In the genomic region with DNA sequence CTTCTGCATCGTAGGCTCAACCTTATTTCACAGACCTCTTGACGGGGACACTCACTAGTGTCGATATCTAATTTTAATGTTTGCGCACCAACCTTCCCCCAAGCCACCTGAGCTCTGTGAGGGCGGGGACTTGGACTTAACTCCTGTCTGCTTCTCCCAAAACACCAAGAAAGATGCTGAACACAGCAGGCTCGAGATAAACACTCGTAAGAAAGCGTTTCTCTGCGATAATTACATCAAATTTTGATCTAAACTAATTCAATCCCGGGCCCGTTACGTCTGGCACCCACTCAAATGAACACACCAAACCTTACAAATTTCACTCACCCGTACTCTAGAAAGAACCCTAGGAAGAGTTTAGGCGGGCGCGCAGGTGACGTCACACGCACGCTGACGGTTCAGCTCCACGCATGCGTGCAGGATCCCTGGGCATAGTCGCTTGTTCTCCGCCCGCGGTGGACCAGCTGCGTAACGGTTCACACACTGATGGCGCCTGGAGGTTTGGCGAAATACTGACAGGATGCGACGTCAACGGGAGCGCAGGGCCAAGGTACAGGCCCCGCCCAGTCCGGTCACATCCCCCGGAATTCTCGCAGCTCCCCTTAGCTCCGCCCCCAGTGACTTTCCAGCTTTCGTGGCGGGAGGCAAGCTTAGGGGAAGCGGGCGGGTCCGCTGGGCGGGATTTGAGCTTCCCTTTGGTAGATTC, we compare ENCODE assay signal across 1 cellular context.
TF ChIP-seq lines count a peak whose summit lies in the region.

A gene with protein sequence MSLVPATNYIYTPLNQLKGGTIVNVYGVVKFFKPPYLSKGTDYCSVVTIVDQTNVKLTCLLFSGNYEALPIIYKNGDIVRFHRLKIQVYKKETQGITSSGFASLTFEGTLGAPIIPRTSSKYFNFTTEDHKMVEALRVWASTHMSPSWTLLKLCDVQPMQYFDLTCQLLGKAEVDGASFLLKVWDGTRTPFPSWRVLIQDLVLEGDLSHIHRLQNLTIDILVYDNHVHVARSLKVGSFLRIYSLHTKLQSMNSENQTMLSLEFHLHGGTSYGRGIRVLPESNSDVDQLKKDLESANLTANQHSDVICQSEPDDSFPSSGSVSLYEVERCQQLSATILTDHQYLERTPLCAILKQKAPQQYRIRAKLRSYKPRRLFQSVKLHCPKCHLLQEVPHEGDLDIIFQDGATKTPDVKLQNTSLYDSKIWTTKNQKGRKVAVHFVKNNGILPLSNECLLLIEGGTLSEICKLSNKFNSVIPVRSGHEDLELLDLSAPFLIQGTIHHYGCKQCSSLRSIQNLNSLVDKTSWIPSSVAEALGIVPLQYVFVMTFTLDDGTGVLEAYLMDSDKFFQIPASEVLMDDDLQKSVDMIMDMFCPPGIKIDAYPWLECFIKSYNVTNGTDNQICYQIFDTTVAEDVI (minus strand): TSS at position 359 of the 706 bp plus-strand sequence. CDS start 32,652 bp downstream, outside the sequence.

TF ChIP-seq in K562, 482 proteins besides CTCF, POLR2A, EP300 and RAD21 (continued from another document and continues in another):
- TF ChIP-seq HNRNPL (IDR thresholded peaks at IDR 0.05; ENCODE audit: low read depth, low read length), result no peak
- no peak for TF ChIP-seq ARHGAP35 (IDR thresholded peaks at IDR 0.05; ENCODE audit: partially characterized antibody)
- TF ChIP-seq HNRNPK (IDR thresholded peaks at IDR 0.05; ENCODE audit: low read depth, low read length, poor library complexity, severe bottlenecking), result no peak
- TF ChIP-seq HMGN3 (IDR thresholded peaks at IDR 0.05; ENCODE audit: borderline replicate concordance, extremely low read depth, insufficient read length, low read depth, low read length), result peak; percentile 92
- no peak; the same call in 1 of the 2 replicates for TF ChIP-seq XRCC5 (IDR thresholded peaks at IDR 0.05; ENCODE audit: low read depth, low read length)
- TF ChIP-seq NFYB (IDR thresholded peaks at IDR 0.05; ENCODE audit: extremely low read depth, insufficient read length), result no peak
- TF ChIP-seq GATA2 (CRISPR knock-in tag; IDR thresholded peaks at IDR 0.05), result no peak
- no peak for TF ChIP-seq RBM34 (IDR thresholded peaks at IDR 0.05; ENCODE audit: borderline replicate concordance, insufficient read depth, low read length)
- TF ChIP-seq LCOR (CRISPR knock-in tag; IDR thresholded peaks at IDR 0.05), result peak; percentile 98
- TF ChIP-seq KHSRP (IDR thresholded peaks at IDR 0.05), result peak; percentile 95
- no peak for TF ChIP-seq HDAC3 (IDR thresholded peaks at IDR 0.05; ENCODE audit: borderline replicate concordance, partially characterized antibody)
- no peak for TF ChIP-seq ZNF3 (CRISPR knock-in tag; IDR thresholded peaks at IDR 0.05)
- TF ChIP-seq PHTF2 (CRISPR knock-in tag; IDR thresholded peaks at IDR 0.05), result no peak
- no peak for TF ChIP-seq ZNF253 (CRISPR knock-in tag; conservative IDR thresholded peaks at IDR 0.05)
- no peak for TF ChIP-seq ZNF184 (CRISPR knock-in tag; IDR thresholded peaks at IDR 0.05)
- TF ChIP-seq, protein P1, sequence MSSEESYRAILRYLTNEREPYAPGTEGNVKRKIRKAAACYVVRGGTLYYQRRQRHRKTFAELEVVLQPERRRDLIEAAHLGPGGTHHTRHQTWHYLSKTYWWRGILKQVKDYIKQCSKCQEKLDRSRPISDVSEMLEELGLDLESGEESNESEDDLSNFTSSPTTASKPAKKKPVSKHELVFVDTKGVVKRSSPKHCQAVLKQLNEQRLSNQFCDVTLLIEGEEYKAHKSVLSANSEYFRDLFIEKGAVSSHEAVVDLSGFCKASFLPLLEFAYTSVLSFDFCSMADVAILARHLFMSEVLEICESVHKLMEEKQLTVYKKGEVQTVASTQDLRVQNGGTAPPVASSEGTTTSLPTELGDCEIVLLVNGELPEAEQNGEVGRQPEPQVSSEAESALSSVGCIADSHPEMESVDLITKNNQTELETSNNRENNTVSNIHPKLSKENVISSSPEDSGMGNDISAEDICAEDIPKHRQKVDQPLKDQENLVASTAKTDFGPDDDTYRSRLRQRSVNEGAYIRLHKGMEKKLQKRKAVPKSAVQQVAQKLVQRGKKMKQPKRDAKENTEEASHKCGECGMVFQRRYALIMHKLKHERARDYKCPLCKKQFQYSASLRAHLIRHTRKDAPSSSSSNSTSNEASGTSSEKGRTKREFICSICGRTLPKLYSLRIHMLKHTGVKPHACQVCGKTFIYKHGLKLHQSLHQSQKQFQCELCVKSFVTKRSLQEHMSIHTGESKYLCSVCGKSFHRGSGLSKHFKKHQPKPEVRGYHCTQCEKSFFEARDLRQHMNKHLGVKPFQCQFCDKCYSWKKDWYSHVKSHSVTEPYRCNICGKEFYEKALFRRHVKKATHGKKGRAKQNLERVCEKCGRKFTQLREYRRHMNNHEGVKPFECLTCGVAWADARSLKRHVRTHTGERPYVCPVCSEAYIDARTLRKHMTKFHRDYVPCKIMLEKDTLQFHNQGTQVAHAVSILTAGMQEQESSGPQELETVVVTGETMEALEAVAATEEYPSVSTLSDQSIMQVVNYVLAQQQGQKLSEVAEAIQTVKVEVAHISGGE (CRISPR knock-in tag; IDR thresholded peaks at IDR 0.05), result 0 out of 6 replicates have a peak, but pooled peaks of 1 of the 3 experiments have one; percentile 56
- no peak for TF ChIP-seq U2AF2 (optimal IDR thresholded peaks at IDR 0.05; ENCODE audit: low read depth, low read length)
- TF ChIP-seq ZNF551 (CRISPR knock-in tag; IDR thresholded peaks at IDR 0.05), result no peak
- TF ChIP-seq STAT5B (CRISPR knock-in tag; IDR thresholded peaks at IDR 0.05), result no peak
- no peak for TF ChIP-seq STAT5A (IDR thresholded peaks at IDR 0.05; ENCODE audit: borderline replicate concordance, low read length)
- TF ChIP-seq ELF2 (CRISPR knock-in tag; IDR thresholded peaks at IDR 0.05), result 0 out of 2 replicates have a peak, but pooled peaks have one; percentile 9
- TF ChIP-seq, protein P2, sequence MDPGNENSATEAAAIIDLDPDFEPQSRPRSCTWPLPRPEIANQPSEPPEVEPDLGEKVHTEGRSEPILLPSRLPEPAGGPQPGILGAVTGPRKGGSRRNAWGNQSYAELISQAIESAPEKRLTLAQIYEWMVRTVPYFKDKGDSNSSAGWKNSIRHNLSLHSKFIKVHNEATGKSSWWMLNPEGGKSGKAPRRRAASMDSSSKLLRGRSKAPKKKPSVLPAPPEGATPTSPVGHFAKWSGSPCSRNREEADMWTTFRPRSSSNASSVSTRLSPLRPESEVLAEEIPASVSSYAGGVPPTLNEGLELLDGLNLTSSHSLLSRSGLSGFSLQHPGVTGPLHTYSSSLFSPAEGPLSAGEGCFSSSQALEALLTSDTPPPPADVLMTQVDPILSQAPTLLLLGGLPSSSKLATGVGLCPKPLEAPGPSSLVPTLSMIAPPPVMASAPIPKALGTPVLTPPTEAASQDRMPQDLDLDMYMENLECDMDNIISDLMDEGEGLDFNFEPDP (CRISPR knock-in tag; IDR thresholded peaks at IDR 0.05), result no peak
- peak; percentile 93 for TF ChIP-seq SUPT5H (IDR thresholded peaks at IDR 0.05)
- TF ChIP-seq MECOM (CRISPR knock-in tag; IDR thresholded peaks at IDR 0.05), result no peak
- no peak for TF ChIP-seq THRAP3 (IDR thresholded peaks at IDR 0.05; ENCODE audit: borderline replicate concordance)
- TF ChIP-seq DDX20 (tag; IDR thresholded peaks at IDR 0.05; ENCODE audit: low read depth), result no peak
- TF ChIP-seq CAMTA2 (CRISPR knock-in tag; conservative IDR thresholded peaks at IDR 0.05), result no peak
- no peak for TF ChIP-seq ZNF12 (CRISPR knock-in tag; IDR thresholded peaks at IDR 0.05)
- TF ChIP-seq, protein P3, sequence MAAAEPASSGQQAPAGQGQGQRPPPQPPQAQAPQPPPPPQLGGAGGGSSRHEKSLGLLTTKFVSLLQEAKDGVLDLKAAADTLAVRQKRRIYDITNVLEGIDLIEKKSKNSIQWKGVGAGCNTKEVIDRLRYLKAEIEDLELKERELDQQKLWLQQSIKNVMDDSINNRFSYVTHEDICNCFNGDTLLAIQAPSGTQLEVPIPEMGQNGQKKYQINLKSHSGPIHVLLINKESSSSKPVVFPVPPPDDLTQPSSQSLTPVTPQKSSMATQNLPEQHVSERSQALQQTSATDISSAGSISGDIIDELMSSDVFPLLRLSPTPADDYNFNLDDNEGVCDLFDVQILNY (CRISPR knock-in tag; IDR thresholded peaks at IDR 0.05), result no peak
- TF ChIP-seq BCOR (IDR thresholded peaks at IDR 0.05), result peak; percentile 41; the same call in 1 of the 2 replicates
- peak; percentile 96 for TF ChIP-seq PHF20 (IDR thresholded peaks at IDR 0.05; ENCODE audit: partially characterized antibody)
- TF ChIP-seq, protein P4, sequence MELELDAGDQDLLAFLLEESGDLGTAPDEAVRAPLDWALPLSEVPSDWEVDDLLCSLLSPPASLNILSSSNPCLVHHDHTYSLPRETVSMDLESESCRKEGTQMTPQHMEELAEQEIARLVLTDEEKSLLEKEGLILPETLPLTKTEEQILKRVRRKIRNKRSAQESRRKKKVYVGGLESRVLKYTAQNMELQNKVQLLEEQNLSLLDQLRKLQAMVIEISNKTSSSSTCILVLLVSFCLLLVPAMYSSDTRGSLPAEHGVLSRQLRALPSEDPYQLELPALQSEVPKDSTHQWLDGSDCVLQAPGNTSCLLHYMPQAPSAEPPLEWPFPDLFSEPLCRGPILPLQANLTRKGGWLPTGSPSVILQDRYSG (tag; conservative IDR thresholded peaks at IDR 0.05; ENCODE audit: low read depth), result no peak
- peak; percentile 74; the same call in 1 of the 2 replicates for TF ChIP-seq RFX5 (IDR thresholded peaks at IDR 0.05; ENCODE audit: low read depth, low read length)
- 0 out of 2 replicates have a peak, but pooled peaks have one; percentile 80 for TF ChIP-seq FOXK1 (CRISPR knock-in tag; IDR thresholded peaks at IDR 0.05; ENCODE audit: borderline replicate concordance)
- peak; percentile 59; the same call in 1 of the 2 replicates for TF ChIP-seq NFRKB (IDR thresholded peaks at IDR 0.05; ENCODE audit: low read depth)
- TF ChIP-seq ZNF174 (CRISPR knock-in tag; IDR thresholded peaks at IDR 0.05), result no peak
- TF ChIP-seq ATF1 (CRISPR knock-in tag; IDR thresholded peaks at IDR 0.05), result no peak; the same call in 1 of the 2 replicates
- peak; percentile 100 for TF ChIP-seq ATF1 (tag; IDR thresholded peaks at IDR 0.05)
- TF ChIP-seq, protein P5, sequence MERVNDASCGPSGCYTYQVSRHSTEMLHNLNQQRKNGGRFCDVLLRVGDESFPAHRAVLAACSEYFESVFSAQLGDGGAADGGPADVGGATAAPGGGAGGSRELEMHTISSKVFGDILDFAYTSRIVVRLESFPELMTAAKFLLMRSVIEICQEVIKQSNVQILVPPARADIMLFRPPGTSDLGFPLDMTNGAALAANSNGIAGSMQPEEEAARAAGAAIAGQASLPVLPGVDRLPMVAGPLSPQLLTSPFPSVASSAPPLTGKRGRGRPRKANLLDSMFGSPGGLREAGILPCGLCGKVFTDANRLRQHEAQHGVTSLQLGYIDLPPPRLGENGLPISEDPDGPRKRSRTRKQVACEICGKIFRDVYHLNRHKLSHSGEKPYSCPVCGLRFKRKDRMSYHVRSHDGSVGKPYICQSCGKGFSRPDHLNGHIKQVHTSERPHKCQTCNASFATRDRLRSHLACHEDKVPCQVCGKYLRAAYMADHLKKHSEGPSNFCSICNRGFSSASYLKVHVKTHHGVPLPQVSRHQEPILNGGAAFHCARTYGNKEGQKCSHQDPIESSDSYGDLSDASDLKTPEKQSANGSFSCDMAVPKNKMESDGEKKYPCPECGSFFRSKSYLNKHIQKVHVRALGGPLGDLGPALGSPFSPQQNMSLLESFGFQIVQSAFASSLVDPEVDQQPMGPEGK (CRISPR knock-in tag; IDR thresholded peaks at IDR 0.05; ENCODE audit: borderline replicate concordance), result no peak
- peak; percentile 74 for TF ChIP-seq CEBPB (tag; IDR thresholded peaks at IDR 0.05)
- TF ChIP-seq ZNF124 (CRISPR knock-in tag; IDR thresholded peaks at IDR 0.05), result no peak
- TF ChIP-seq, protein P6, sequence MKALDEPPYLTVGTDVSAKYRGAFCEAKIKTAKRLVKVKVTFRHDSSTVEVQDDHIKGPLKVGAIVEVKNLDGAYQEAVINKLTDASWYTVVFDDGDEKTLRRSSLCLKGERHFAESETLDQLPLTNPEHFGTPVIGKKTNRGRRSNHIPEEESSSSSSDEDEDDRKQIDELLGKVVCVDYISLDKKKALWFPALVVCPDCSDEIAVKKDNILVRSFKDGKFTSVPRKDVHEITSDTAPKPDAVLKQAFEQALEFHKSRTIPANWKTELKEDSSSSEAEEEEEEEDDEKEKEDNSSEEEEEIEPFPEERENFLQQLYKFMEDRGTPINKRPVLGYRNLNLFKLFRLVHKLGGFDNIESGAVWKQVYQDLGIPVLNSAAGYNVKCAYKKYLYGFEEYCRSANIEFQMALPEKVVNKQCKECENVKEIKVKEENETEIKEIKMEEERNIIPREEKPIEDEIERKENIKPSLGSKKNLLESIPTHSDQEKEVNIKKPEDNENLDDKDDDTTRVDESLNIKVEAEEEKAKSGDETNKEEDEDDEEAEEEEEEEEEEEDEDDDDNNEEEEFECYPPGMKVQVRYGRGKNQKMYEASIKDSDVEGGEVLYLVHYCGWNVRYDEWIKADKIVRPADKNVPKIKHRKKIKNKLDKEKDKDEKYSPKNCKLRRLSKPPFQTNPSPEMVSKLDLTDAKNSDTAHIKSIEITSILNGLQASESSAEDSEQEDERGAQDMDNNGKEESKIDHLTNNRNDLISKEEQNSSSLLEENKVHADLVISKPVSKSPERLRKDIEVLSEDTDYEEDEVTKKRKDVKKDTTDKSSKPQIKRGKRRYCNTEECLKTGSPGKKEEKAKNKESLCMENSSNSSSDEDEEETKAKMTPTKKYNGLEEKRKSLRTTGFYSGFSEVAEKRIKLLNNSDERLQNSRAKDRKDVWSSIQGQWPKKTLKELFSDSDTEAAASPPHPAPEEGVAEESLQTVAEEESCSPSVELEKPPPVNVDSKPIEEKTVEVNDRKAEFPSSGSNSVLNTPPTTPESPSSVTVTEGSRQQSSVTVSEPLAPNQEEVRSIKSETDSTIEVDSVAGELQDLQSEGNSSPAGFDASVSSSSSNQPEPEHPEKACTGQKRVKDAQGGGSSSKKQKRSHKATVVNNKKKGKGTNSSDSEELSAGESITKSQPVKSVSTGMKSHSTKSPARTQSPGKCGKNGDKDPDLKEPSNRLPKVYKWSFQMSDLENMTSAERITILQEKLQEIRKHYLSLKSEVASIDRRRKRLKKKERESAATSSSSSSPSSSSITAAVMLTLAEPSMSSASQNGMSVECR (CRISPR knock-in tag; IDR thresholded peaks at IDR 0.05), result no peak
- peak; percentile 74 for TF ChIP-seq HCFC1 (IDR thresholded peaks at IDR 0.05; ENCODE audit: low read depth, low read length)
- TF ChIP-seq HNRNPLL (IDR thresholded peaks at IDR 0.05; ENCODE audit: low read depth, low read length, poor library complexity, severe bottlenecking), result peak; percentile 90
- TF ChIP-seq, protein P7, sequence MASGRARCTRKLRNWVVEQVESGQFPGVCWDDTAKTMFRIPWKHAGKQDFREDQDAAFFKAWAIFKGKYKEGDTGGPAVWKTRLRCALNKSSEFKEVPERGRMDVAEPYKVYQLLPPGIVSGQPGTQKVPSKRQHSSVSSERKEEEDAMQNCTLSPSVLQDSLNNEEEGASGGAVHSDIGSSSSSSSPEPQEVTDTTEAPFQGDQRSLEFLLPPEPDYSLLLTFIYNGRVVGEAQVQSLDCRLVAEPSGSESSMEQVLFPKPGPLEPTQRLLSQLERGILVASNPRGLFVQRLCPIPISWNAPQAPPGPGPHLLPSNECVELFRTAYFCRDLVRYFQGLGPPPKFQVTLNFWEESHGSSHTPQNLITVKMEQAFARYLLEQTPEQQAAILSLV (tag; IDR thresholded peaks at IDR 0.05), result no peak
- no peak for TF ChIP-seq GATAD2A (IDR thresholded peaks at IDR 0.05)
- no peak for TF ChIP-seq ZNF316 (IDR thresholded peaks at IDR 0.05)
- no peak for TF ChIP-seq ZSCAN32 (CRISPR knock-in tag; IDR thresholded peaks at IDR 0.05)
- TF ChIP-seq BDP1 (IDR thresholded peaks at IDR 0.05; ENCODE audit: insufficient read depth, insufficient read length), result no peak
